Comparison of ENCODE assay signal across 8 cellular contexts in genomic region chr12:6337958-6338406, GRCh38. TPM values are rescaled to one million over a fixed set of nuclear protein-coding genes. Genes with fewer than 3 reads are reported as not detected.
DNase-seq lines count a peak whose midpoint lies in the region; ATAC-seq and TF ChIP-seq lines count a peak whose summit lies in the region.

No MANE protein-coding gene starts in this region.

- H4K12ac ChIP-seq in trophoblast cell (ENCODE audit: low read depth, low read length), result peak overlapping the region; percentile 7

- H3K18ac ChIP-seq in trophoblast cell (ENCODE audit: low read length), result peak overlapping the region; percentile 14

- peaks cover 42% of the 10 kb centered on the region for H3K79me1 ChIP-seq in trophoblast cell (ENCODE audit: low read length)

- no peak overlapping the region for H3K14ac ChIP-seq in trophoblast cell (ENCODE audit: low read length)

- ATAC-seq in GM18517 (IDR thresholded peaks at IDR 0.05; ENCODE audit: unreplicated experiment) (no peak), HG03342 (IDR thresholded peaks at IDR 0.05; ENCODE audit: unreplicated experiment) (no peak)

- H3K9me3 ChIP-seq in BLaER1 treated with 17β-estradiol and CSF1 and Interleukin-3, amounts not matched to agents 10 nM and 100 nM (replicated peaks in 1 of 11), result no peaks in the 10 kb centered on the region
- H3K9me3 ChIP-seq in NT2/D1 (ENCODE audit: insufficient read depth, low read length), result no peaks in the 10 kb centered on the region
- H3K9me3 ChIP-seq in trophoblast cell (ENCODE audit: insufficient read depth, low read depth, low read length), result no peaks in the 10 kb centered on the region

- no peak overlapping the region for H4K91ac ChIP-seq in trophoblast cell (ENCODE audit: low read depth, low read length)

- DNase-seq in NT2/D1 (ENCODE audit: low read depth, low spot score), result no peak
- no peak for DNase-seq in epithelial cell of proximal tubule (ENCODE audit: low read depth)
- DNase-seq in trophoblast cell, result peak; percentile 37 to 62
- no peak for DNase-seq in amygdala (lab: John Stamatoyannopoulos, UW)
- no peak for DNase-seq in globus pallidus (ENCODE audit: low spot score)

- H3K27me3 ChIP-seq in BLaER1 treated with 17β-estradiol and CSF1 and Interleukin-3, amounts not matched to agents 10 nM and 100 nM, result no peaks in the 10 kb centered on the region; a peak in 1 of 22 replicates
- H3K27me3 ChIP-seq in NT2/D1 (ENCODE audit: insufficient read depth, insufficient read length) (no peaks in the 10 kb centered on the region), trophoblast cell (ENCODE audit: insufficient read depth, low read length) (no peaks in the 10 kb centered on the region)

- no peak for TF ChIP-seq CTCF in epithelial cell of proximal tubule (conservative IDR thresholded peaks at IDR 0.05; ENCODE audit: low read depth, low read length)

- H3K23ac ChIP-seq in trophoblast cell (ENCODE audit: low read length), result no peak overlapping the region

- H3K4me2 ChIP-seq in BLaER1 treated with 17β-estradiol and CSF1 and Interleukin-3, amounts not matched to agents 10 nM and 100 nM, result peak overlapping the region; percentile 95 to 100 (median 99)
- no peak overlapping the region for H3K4me2 ChIP-seq in trophoblast cell (ENCODE audit: low read length)

- no CpG with 5 or more reads among the region's 11 CpGs for WGBS in trophoblast cell (ENCODE audit: extremely low coverage, insufficient coverage, insufficient read length)

- H4K20me1 ChIP-seq in BLaER1 treated with 17β-estradiol and CSF1 and Interleukin-3, amounts not matched to agents 10 nM and 100 nM, result peaks cover 73 to 87% (median 83%) of the 10 kb centered on the region in 11 experiments

- H2AK5ac ChIP-seq in trophoblast cell (ENCODE audit: low read length), result no peak overlapping the region

- H3K36me3 ChIP-seq in BLaER1 treated with 17β-estradiol and CSF1 and Interleukin-3, amounts not matched to agents 10 nM and 100 nM, result peaks cover 40 to 80% (median 64%) of the 10 kb centered on the region in 11 experiments
- H3K36me3 ChIP-seq in NT2/D1 (ENCODE audit: insufficient read depth, insufficient read length, low read length) (peaks cover 62% of the 10 kb centered on the region), trophoblast cell (ENCODE audit: control insufficient read depth in 1 of 2, insufficient read depth in 2 of 2, low read length in 2 of 2) (peaks cover 18 to 19% of the 10 kb centered on the region in 2 experiments)

- peak overlapping the region; percentile 94 to 100 (median 98) for H3K9ac ChIP-seq in BLaER1 treated with 17β-estradiol and CSF1 and Interleukin-3, amounts not matched to agents 10 nM and 100 nM
- H3K9ac ChIP-seq in NT2/D1 (ENCODE audit: insufficient read length, low read depth) (peak overlapping the region; percentile 34), trophoblast cell (ENCODE audit: low read length) (no peak overlapping the region)

- no peak overlapping the region for H2BK12ac ChIP-seq in trophoblast cell (ENCODE audit: low read length)

- peak overlapping the region; percentile 92 to 100 (median 98); a peak in 21 of 22 replicates for H3K27ac ChIP-seq in BLaER1 treated with 17β-estradiol and CSF1 and Interleukin-3, amounts not matched to agents 10 nM and 100 nM
- H3K27ac ChIP-seq in trophoblast cell (ENCODE audit: low read depth, low read length), result peak overlapping the region; percentile 5

- peaks cover 50 to 84% (median 72%) of the 10 kb centered on the region in 10 experiments for H3K4me1 ChIP-seq in BLaER1 treated with 17β-estradiol and CSF1 and Interleukin-3, amounts not matched to agents 10 nM and 100 nM
- peaks cover 55% of the 10 kb centered on the region for H3K4me1 ChIP-seq in NT2/D1 (ENCODE audit: insufficient read depth, insufficient read length)
- H3K4me1 ChIP-seq in trophoblast cell (ENCODE audit: control insufficient read depth in 1 of 2, insufficient read depth in 2 of 2, low read length in 2 of 2), result peaks cover 39 to 52% of the 10 kb centered on the region in 2 experiments

- peaks cover 40% of the 10 kb centered on the region for H3K79me2 ChIP-seq in trophoblast cell (ENCODE audit: control insufficient read depth, insufficient read depth, low read length, poor library complexity)

- no peak overlapping the region for H2BK5ac ChIP-seq in trophoblast cell (ENCODE audit: low read depth, low read length, poor library complexity)

- H2AFZ ChIP-seq in trophoblast cell (ENCODE audit: insufficient read depth, low read length, poor library complexity), result no peak overlapping the region

- peak overlapping the region; percentile 48 for H3K4ac ChIP-seq in trophoblast cell (ENCODE audit: low read depth, low read length)

- no peak overlapping the region for H2BK120ac ChIP-seq in trophoblast cell (ENCODE audit: insufficient read depth, low read length, poor library complexity)

- peak overlapping the region; percentile 84 to 100 (median 97) for H3K4me3 ChIP-seq in BLaER1 treated with 17β-estradiol and CSF1 and Interleukin-3, amounts not matched to agents 10 nM and 100 nM
- H3K4me3 ChIP-seq in NT2/D1 (ENCODE audit: insufficient read length, low read depth) (no peak overlapping the region), epithelial cell of proximal tubule (ENCODE audit: low read depth, low read length) (peak overlapping the region; percentile 95), trophoblast cell (ENCODE audit: low read depth, low read length) (no peak overlapping the region)

- no peak overlapping the region for H4K8ac ChIP-seq in trophoblast cell (ENCODE audit: low read depth, low read length)

RNA-seq across cellular contexts. Expression of gene TNFRSF1A, which starts 3.9 kb away (rescaled TPM):
- total RNA-seq in epithelial cell of proximal tubule, result 163 and 186 TPM in 2 replicates
- polyA plus RNA-seq in trophoblast cell (2013), result 81.0 and 90.7 TPM in 2 replicates

RNA-seq across cellular contexts. Expression of gene PLEKHG6, which starts 27.5 kb away (rescaled TPM):
- total RNA-seq in epithelial cell of proximal tubule, result 3.5 and 9.6 TPM in 2 replicates
- polyA plus RNA-seq in trophoblast cell (2013), result 17.4 and 20.1 TPM in 2 replicates

RNA-seq across cellular contexts. Expression of gene SCNN1A, which starts 37.4 kb away (rescaled TPM):
- total RNA-seq in epithelial cell of proximal tubule, result 15.6 and 52.2 TPM in 2 replicates
- polyA plus RNA-seq in trophoblast cell (2013), result 2.3 and 2.7 TPM in 2 replicates

RNA-seq across cellular contexts. Expression of gene LTBR, which starts 46.0 kb away (rescaled TPM):
- 108 and 152 TPM in 2 replicates for total RNA-seq in epithelial cell of proximal tubule
- 34.3 and 34.8 TPM in 2 replicates for polyA plus RNA-seq in trophoblast cell (2013)

Comparison
In these comparisons a context has a peak if more than half of its experiments do, and no peak if none do; other contexts are left out.
1. H3K4me3 ChIP-seq: peak in BLaER1 treated with 17β-estradiol and CSF1 and Interleukin-3, amounts not matched to agents 10 nM and 100 nM (10 of 10) and epithelial cell of proximal tubule (single experiment); none in NT2/D1 (single experiment) and trophoblast cell (single experiment).
2. DNase-seq: peak in trophoblast cell (2 of 2); none in NT2/D1 (single experiment), epithelial cell of proximal tubule (single experiment), amygdala (0 of 56) and globus pallidus (single experiment).